Comparison of ENCODE assay signal across 20 cellular contexts in the genomic region with DNA sequence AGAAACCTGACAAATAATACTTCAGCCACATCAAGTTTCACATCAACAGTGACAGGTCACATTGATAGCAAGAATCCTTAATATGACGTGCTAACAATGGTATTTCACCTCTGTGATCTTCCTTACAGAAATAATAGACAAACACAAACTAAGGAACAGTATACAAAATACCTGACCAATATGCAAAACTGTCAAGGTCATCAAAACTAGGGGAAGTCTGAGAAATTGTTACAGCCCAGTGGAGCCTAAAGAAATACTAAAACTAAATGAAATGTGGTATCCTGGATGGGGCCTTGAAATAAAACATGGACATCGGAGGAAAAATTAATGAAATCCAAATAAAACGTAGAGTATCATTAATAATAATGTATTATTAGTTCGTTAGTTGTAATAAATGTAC.
DNase-seq lines count a peak whose midpoint lies in the region; ATAC-seq, FAIRE-seq and TF ChIP-seq lines count a peak whose summit lies in the region.
"Had no signal": no experiment of that assay in that cellular context is flagged by ENCODE, and none has a peak within 500 bp of the region (broad histone marks: within the 10 kb centered on the region; RNA-seq: fewer than 3 reads in every experiment).

No MANE protein-coding gene starts in this region.

- H4K20me1 ChIP-seq in GM12878 (ENCODE audit: control insufficient read depth, insufficient read depth): no peaks in the 10 kb centered on the region
- H4K20me1 ChIP-seq: BLaER1 treated with 17β-estradiol and CSF1 and Interleukin-3, amounts not matched to agents 10 nM and 100 nM had no signal

- POLR2A ChIA-PET in A549 (lab: Yijun Ruan, JAX): no interaction called here
- POLR2A ChIA-PET in GM12878 (lab: Charles Lee): no interaction called here

- BruUV-seq in GM12878 (replicated peaks; lab: Mats Ljungman, UMichigan): no TSS peak

- no peak overlapping the region for H3K27ac ChIP-seq in A549
- H3K27ac ChIP-seq in GM12878 (ENCODE audit: control insufficient read depth, insufficient read depth): no peak overlapping the region
- H3K27ac ChIP-seq: BLaER1 treated with 17β-estradiol and CSF1 and Interleukin-3, amounts not matched to agents 10 nM and 100 nM; C4-2B had no signal

- H3K4me2 ChIP-seq in A549 (no peak overlapping the region), GM12878 (ENCODE audit: control insufficient read depth, insufficient read depth) (no peak overlapping the region)
- H3K4me2 ChIP-seq: BLaER1 treated with 17β-estradiol and CSF1 and Interleukin-3, amounts not matched to agents 10 nM and 100 nM had no signal

- H3K27me3 ChIP-seq in GM12878 (replicated peaks in 1 of 2; ENCODE audit: control insufficient read depth in 2 of 2, insufficient read depth in 2 of 2, low read length in 1 of 2): no peaks in the 10 kb centered on the region
- H3K27me3 ChIP-seq: BLaER1 treated with 17β-estradiol and CSF1 and Interleukin-3, amounts not matched to agents 10 nM and 100 nM had no signal

- CTCF ChIA-PET in A549 (lab: Yijun Ruan, JAX) (interaction anchor here (1.5 kb wide), 1 partner anchor 10 kb away, joined by 3 read pairs; no protein-coding TSS in a partner anchor), GM12878 (lab: Yijun Ruan, JAX) (no interaction called here)

- no peak for FAIRE-seq in A549 (lab: Jason Lieb, UNC)
- peak; percentile 15 for FAIRE-seq in GM18507 (lab: Jason Lieb, UNC)
- peak; percentile 52 for FAIRE-seq in GM12878 (lab: Jason Lieb, UNC)
- FAIRE-seq: A204.1, D721Med, GM12891 had no signal

- no peak overlapping the region for H3K9ac ChIP-seq in GM12878 (ENCODE audit: control insufficient read depth, insufficient read depth, low read length)
- H3K9ac ChIP-seq: BLaER1 treated with 17β-estradiol and CSF1 and Interleukin-3, amounts not matched to agents 10 nM and 100 nM had no signal

- H3K36me3 ChIP-seq in GM12878 (ENCODE audit: control insufficient read depth in 2 of 2, insufficient read depth in 2 of 2, low read length in 1 of 2): no peaks in the 10 kb centered on the region
- H3K36me3 ChIP-seq: BLaER1 treated with 17β-estradiol and CSF1 and Interleukin-3, amounts not matched to agents 10 nM and 100 nM had no signal

- TF ChIP-seq CTCF in A549 (IDR thresholded peaks at IDR 0.05) (no peak), GM12878 (IDR thresholded peaks at IDR 0.05 in 2 of 3, conservative IDR thresholded peaks at IDR 0.05 in 1 of 3; ENCODE audit: control insufficient read depth in 2 of 3, extremely low read depth in 1 of 3, insufficient read depth in 1 of 3, low read depth in 3 of 3, low read length in 3 of 3) (no peak)

- WGBS in A549 (ENCODE audit: missing lambda C conversion rate): 17% methylated on average over 4 of the region's 4 CpGs
- 22% methylated on average over 4 of the region's 4 CpGs for WGBS in GM12878 (ENCODE audit: insufficient coverage, insufficient replicate concordance, low lambda C conversion rate, missing lambda C conversion rate)

- RAD21 ChIA-PET in GM12878 (lab: Charles Lee; ENCODE audit: unreplicated experiment): interaction anchor here (1.0 kb wide), 1 partner anchor 52 kb away, joined by 3 read pairs; no protein-coding TSS in a partner anchor

- ATAC-seq in A549: no peak
- ATAC-seq in GM12878: peak; percentile 42
- ATAC-seq: CD8-positive, alpha-beta T cell had no signal

- TF ChIP-seq POLR2A in A549 (IDR thresholded peaks at IDR 0.05; ENCODE audit: low read length): no peak
- no peak for TF ChIP-seq POLR2A in GM12878 (IDR thresholded peaks at IDR 0.05; ENCODE audit: low read depth, low read length)

- H2AFZ ChIP-seq in GM12878 (ENCODE audit: control insufficient read depth, low read depth, low read length): no peak overlapping the region

- H3K4me3 ChIP-seq in A549: no peak overlapping the region
- H3K4me3 ChIP-seq in GM12878: no peak overlapping the region
- H3K4me3 ChIP-seq: BLaER1 treated with 17β-estradiol and CSF1 and Interleukin-3, amounts not matched to agents 10 nM and 100 nM had no signal

- intact Hi-C loops in GM12878 (cut with micrococcal nuclease; ENCODE audit: unreplicated experiment): no loop called here

- in situ Hi-C loops in GM12878 (cut with MboI): no loop called here

- H3K79me2 ChIP-seq in GM12878 (ENCODE audit: control insufficient read depth, insufficient read depth, low read length): no peaks in the 10 kb centered on the region

- TF ChIP-seq RAD21 in A549 (conservative IDR thresholded peaks at IDR 0.05 in 1 of 2, IDR thresholded peaks at IDR 0.05 in 1 of 2) (no peak), GM12878 (IDR thresholded peaks at IDR 0.05; ENCODE audit: insufficient read depth, low read depth, low read length) (no peak)

- TF ChIP-seq EP300 in A549 (IDR thresholded peaks at IDR 0.05): no peak
- no peak for TF ChIP-seq EP300 in GM12878 (IDR thresholded peaks at IDR 0.05; ENCODE audit: borderline replicate concordance in 1 of 2, control insufficient read depth in 1 of 2, low read depth in 2 of 2, low read length in 2 of 2)

- no peaks in the 10 kb centered on the region for H3K4me1 ChIP-seq in A549
- no peaks in the 10 kb centered on the region for H3K4me1 ChIP-seq in GM12878 (ENCODE audit: control insufficient read depth, insufficient read depth, low read length)
- H3K4me1 ChIP-seq: BLaER1 treated with 17β-estradiol and CSF1 and Interleukin-3, amounts not matched to agents 10 nM and 100 nM; Caco-2 had no signal

- SMC1A ChIA-PET in GM12878 (lab: Charles Lee; ENCODE audit: uncharacterized antibody, unreplicated experiment): no interaction called here

- H3K9me3 ChIP-seq in A549 (no peaks in the 10 kb centered on the region), GM12878 (replicated peaks; ENCODE audit: control insufficient read depth, insufficient read depth, low read length) (no peaks in the 10 kb centered on the region)
- H3K9me3 ChIP-seq: BLaER1 treated with 17β-estradiol and CSF1 and Interleukin-3, amounts not matched to agents 10 nM and 100 nM; Caco-2 had no signal

- DNase-seq in A549 (ENCODE audit: low read depth in 1 of 2, low spot score in 1 of 2) (no peak), GM18507 (ENCODE audit: extremely low spot score, insufficient read length, low read depth) (no peak), GM12878 (ENCODE audit: low read depth, low spot score) (no peak), DMS53 treated with DMSO at 0.1 percent for 48 hours (lab: John Stamatoyannopoulos, UW; ENCODE audit: unreplicated experiment) (no peak), superior temporal gyrus (ENCODE audit: extremely low spot score) (no peak)
- DNase-seq: 8988T; AML-193; Caco-2; Calu3; CD4-positive, alpha-beta T cell; CD8-positive, alpha-beta T cell; DMS79; DND-41; EL; GDM1 had no signal

TF ChIP-seq in A549, 52 proteins besides CTCF, POLR2A, EP300 and RAD21:
- TF ChIP-seq ATOH8 (CRISPR knock-in tag; IDR thresholded peaks at IDR 0.05; ENCODE audit: low read depth) (no peak), MAFK (IDR thresholded peaks at IDR 0.05; ENCODE audit: partially characterized antibody) (peak; percentile 51)

TF ChIP-seq in GM12878, 131 proteins besides CTCF, POLR2A, EP300 and RAD21:
- TF ChIP-seq IKZF1 (conservative IDR thresholded peaks at IDR 0.05) (no peak), TBL1XR1 (IDR thresholded peaks at IDR 0.05; ENCODE audit: low read depth, low read length) (no peak), JUNB (IDR thresholded peaks at IDR 0.05) (no peak), ZNF24 (IDR thresholded peaks at IDR 0.05) (no peak), FOXM1 (IDR thresholded peaks at IDR 0.05; ENCODE audit: low read depth, low read length) (no peak), HDGF (IDR thresholded peaks at IDR 0.05) (no peak), MXI1 (IDR thresholded peaks at IDR 0.05; ENCODE audit: low read depth, low read length) (no peak), CHD1 (IDR thresholded peaks at IDR 0.05; ENCODE audit: low read depth, low read length) (no peak), ZZZ3 (IDR thresholded peaks at IDR 0.05; ENCODE audit: control insufficient read depth, insufficient read length, low read depth) (no peak), GATAD2B (conservative IDR thresholded peaks at IDR 0.05; ENCODE audit: low read depth) (no peak), PML (IDR thresholded peaks at IDR 0.05; ENCODE audit: low read length) (no peak), SP1 (IDR thresholded peaks at IDR 0.05; ENCODE audit: low read depth, low read length) (no peak), SIN3A (IDR thresholded peaks at IDR 0.05; ENCODE audit: low read depth, low read length) (no peak)
- TF ChIP-seq, protein P1, sequence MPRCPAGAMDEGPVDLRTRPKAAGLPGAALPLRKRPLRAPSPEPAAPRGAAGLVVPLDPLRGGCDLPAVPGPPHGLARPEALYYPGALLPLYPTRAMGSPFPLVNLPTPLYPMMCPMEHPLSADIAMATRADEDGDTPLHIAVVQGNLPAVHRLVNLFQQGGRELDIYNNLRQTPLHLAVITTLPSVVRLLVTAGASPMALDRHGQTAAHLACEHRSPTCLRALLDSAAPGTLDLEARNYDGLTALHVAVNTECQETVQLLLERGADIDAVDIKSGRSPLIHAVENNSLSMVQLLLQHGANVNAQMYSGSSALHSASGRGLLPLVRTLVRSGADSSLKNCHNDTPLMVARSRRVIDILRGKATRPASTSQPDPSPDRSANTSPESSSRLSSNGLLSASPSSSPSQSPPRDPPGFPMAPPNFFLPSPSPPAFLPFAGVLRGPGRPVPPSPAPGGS (IDR thresholded peaks at IDR 0.05; ENCODE audit: borderline replicate concordance, insufficient read depth, low read depth, low read length, poor library complexity, severe bottlenecking): no peak
TF ChIP-seq in GM12878: peak in this region for 0.
